ENCODE assay signal across 18 cellular contexts in genomic region chr4:8745036-8745827, GRCh38.
DNase-seq lines count a peak whose midpoint lies in the region; ATAC-seq and TF ChIP-seq lines count a peak whose summit lies in the region.
"Had no signal": no experiment of that assay in that cellular context is flagged by ENCODE, and none has a peak within 500 bp of the region (broad histone marks: within the 10 kb centered on the region; RNA-seq: fewer than 3 reads in every experiment).

No MANE protein-coding gene starts in this region.

- H3K27me3 Mint-ChIP-seq in endodermal cell (ENCODE audit: insufficient read depth) = peaks cover 2% of the 10 kb centered on the region
- peaks cover 13% of the 10 kb centered on the region for H3K27me3 Mint-ChIP-seq in osteocyte (ENCODE audit: unreplicated experiment)
- peaks cover 38% of the 10 kb centered on the region for H3K27me3 Mint-ChIP-seq in progenitor cell of endocrine pancreas

- intact Hi-C loops in Right ventricle myocardium inferior (cut with DNase I) (no loop called here), upper lobe of right lung (cut with DNase I) (no loop called here)

- H3K36me3 Mint-ChIP-seq in endodermal cell (ENCODE audit: low read depth) = no peaks in the 10 kb centered on the region
- no peaks in the 10 kb centered on the region for H3K36me3 Mint-ChIP-seq in osteocyte (ENCODE audit: unreplicated experiment)
- no peaks in the 10 kb centered on the region for H3K36me3 Mint-ChIP-seq in progenitor cell of endocrine pancreas (ENCODE audit: insufficient read depth)
- H3K36me3 Mint-ChIP-seq: CD14-positive monocyte had no signal

- H3K4me1 Mint-ChIP-seq in endodermal cell (peaks cover 15% of the 10 kb centered on the region), osteocyte (ENCODE audit: unreplicated experiment) (no peaks in the 10 kb centered on the region), progenitor cell of endocrine pancreas (ENCODE audit: low read depth) (peaks cover 7% of the 10 kb centered on the region)
- H3K4me1 Mint-ChIP-seq: CD14-positive monocyte had no signal

- no peaks in the 10 kb centered on the region for H3K9me3 ChIP-seq in right atrium auricular region
- H3K9me3 ChIP-seq in endodermal cell (ENCODE audit: control insufficient read depth, low read length) = no peaks in the 10 kb centered on the region
- H3K9me3 ChIP-seq in upper lobe of right lung = no peaks in the 10 kb centered on the region
- H3K9me3 ChIP-seq: A549 had no signal

- DNase-seq in Right ventricle myocardium inferior (ENCODE audit: missing footprints) (peak; percentile 48), right atrium auricular region (ENCODE audit: low spot score) (no peak), endodermal cell (peak; percentile 35), osteocyte (ENCODE audit: extremely low spot score, unreplicated experiment) (peak; percentile 80), upper lobe of right lung (peak; percentile 28), progenitor cell of endocrine pancreas (ENCODE audit: low spot score, unreplicated experiment) (no peak), NCI-H2196 (lab: John Stamatoyannopoulos, UW; ENCODE audit: unreplicated experiment) (no peak), inferior parietal cortex (ENCODE audit: extremely low spot score) (no peak)
- DNase-seq: DMS53, NCI-H1436, NCI-H2081, NCI-H2227 treated with DMSO at 0.1 percent for 48 hours, SHP77 treated with DMSO at 0.1 percent for 48 hours had no signal

- H3K9me3 Mint-ChIP-seq in endodermal cell (peaks cover 5% of the 10 kb centered on the region), osteocyte (ENCODE audit: unreplicated experiment) (no peaks in the 10 kb centered on the region), progenitor cell of endocrine pancreas (ENCODE audit: low read depth) (peaks cover 3% of the 10 kb centered on the region)

- H3K4me3 ChIP-seq in right atrium auricular region (no peak overlapping the region), endodermal cell (ENCODE audit: low read length) (no peak overlapping the region), upper lobe of right lung (no peak overlapping the region)
- H3K4me3 ChIP-seq: A549, GM12878, K562 had no signal

- no peaks in the 10 kb centered on the region for H3K36me3 ChIP-seq in right atrium auricular region
- no peaks in the 10 kb centered on the region for H3K36me3 ChIP-seq in endodermal cell (ENCODE audit: control insufficient read depth, insufficient read depth, low read length)
- no peaks in the 10 kb centered on the region for H3K36me3 ChIP-seq in upper lobe of right lung

- TF ChIP-seq CTCF in right atrium auricular region (IDR thresholded peaks at IDR 0.05) (no peak), endodermal cell (conservative IDR thresholded peaks at IDR 0.05) (no peak), osteocyte (IDR thresholded peaks at IDR 0.05) (no peak), upper lobe of right lung (IDR thresholded peaks at IDR 0.05) (no peak), progenitor cell of endocrine pancreas (IDR thresholded peaks at IDR 0.05; ENCODE audit: unreplicated experiment) (no peak)

- no peak overlapping the region for H3K27ac Mint-ChIP-seq in endodermal cell
- no peak overlapping the region for H3K27ac Mint-ChIP-seq in osteocyte (ENCODE audit: unreplicated experiment)
- H3K27ac Mint-ChIP-seq in progenitor cell of endocrine pancreas = no peak overlapping the region
- H3K27ac Mint-ChIP-seq: CD14-positive monocyte had no signal

- H3K4me1 ChIP-seq in right atrium auricular region (no peaks in the 10 kb centered on the region), endodermal cell (ENCODE audit: control insufficient read depth, insufficient read depth, low read length) (no peaks in the 10 kb centered on the region), upper lobe of right lung (no peaks in the 10 kb centered on the region)
- H3K4me1 ChIP-seq: A549 had no signal

- H3K27ac ChIP-seq in right atrium auricular region (no peak overlapping the region), endodermal cell (ENCODE audit: low read depth, low read length) (no peak overlapping the region), upper lobe of right lung (no peak overlapping the region)
- H3K27ac ChIP-seq: A549 had no signal

- H3K27me3 ChIP-seq in right atrium auricular region = no peaks in the 10 kb centered on the region
- no peaks in the 10 kb centered on the region for H3K27me3 ChIP-seq in endodermal cell (ENCODE audit: control insufficient read depth, insufficient read depth, low read length, poor library complexity, severe bottlenecking)
- H3K27me3 ChIP-seq in upper lobe of right lung = peaks cover 7% of the 10 kb centered on the region

- no peak overlapping the region for H3K4me3 Mint-ChIP-seq in endodermal cell
- no peak overlapping the region for H3K4me3 Mint-ChIP-seq in osteocyte (ENCODE audit: unreplicated experiment)
- no peak overlapping the region for H3K4me3 Mint-ChIP-seq in progenitor cell of endocrine pancreas (ENCODE audit: low read depth)
- H3K4me3 Mint-ChIP-seq: CD14-positive monocyte had no signal

- H3K9ac ChIP-seq in endodermal cell (ENCODE audit: extremely low read depth, low read length, poor library complexity, severe bottlenecking) = no peak overlapping the region

- 92% methylated on average over 24 to 28 of the region's 28 CpGs for WGBS in endodermal cell (ENCODE audit: insufficient coverage in 1 of 2, insufficient read length in 1 of 2), 2 experiments

- ATAC-seq in Right ventricle myocardium inferior (no peak), upper lobe of right lung (no peak)
- ATAC-seq: GM12878, Panc1 had no signal

Comparison
In these comparisons a context has a peak if more than half of its experiments do, and no peak if none do; other contexts are left out.
1. DNase-seq: peak in Right ventricle myocardium inferior (single experiment), endodermal cell (single experiment), osteocyte (single experiment) and upper lobe of right lung (single experiment); none in right atrium auricular region (single experiment), progenitor cell of endocrine pancreas (single experiment), NCI-H2196 (single experiment) and inferior parietal cortex (single experiment).